Comparison of ENCODE assay signal across 19 cellular contexts in the genomic region with DNA sequence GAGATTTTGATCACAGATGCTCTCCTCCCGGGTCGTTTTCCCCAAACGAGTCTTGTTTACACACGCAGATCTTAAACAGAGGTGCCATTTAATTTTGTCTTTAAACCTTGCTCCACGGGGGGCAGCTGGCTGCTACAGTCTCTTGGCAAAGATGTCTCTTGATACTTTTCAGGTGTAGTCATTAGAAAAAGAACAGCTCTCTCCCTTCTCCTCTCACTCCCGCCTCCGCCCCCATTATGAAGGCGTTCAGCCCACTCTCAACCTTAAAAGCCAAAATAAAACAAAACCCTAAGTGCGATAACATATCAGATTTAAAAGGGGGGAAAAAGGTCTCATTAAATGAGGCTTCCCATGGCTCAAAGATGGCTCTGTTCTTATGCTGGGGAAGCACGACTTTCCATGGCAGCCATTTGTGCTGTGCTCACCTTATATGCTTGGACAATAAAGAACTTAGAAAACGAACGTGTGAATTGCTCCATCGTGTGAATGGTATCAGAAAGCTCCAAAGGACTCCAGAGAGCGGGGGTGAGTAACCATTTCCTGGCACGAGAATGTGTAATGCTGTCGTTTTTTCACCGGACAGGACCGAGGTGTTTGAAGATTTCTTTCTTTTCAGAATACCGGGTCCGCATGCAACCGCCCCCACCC. TPM values are rescaled to one million over a fixed set of nuclear protein-coding genes. Genes with fewer than 3 reads are reported as not detected.
A peak's percentile ranks its signal among the peaks of the same experiment; 100 is the strongest.
DNase-seq lines count a peak whose midpoint lies in the region; ATAC-seq, FAIRE-seq and TF ChIP-seq lines count a peak whose summit lies in the region.
"Had no signal": no experiment of that assay in that cellular context is flagged by ENCODE, and none has a peak within 500 bp of the region (broad histone marks: within the 10 kb centered on the region; RNA-seq: fewer than 3 reads in every experiment).

No MANE protein-coding gene starts in this region.

- peaks cover 21% of the 10 kb centered on the region for H3K4me1 Mint-ChIP-seq in astrocyte (ENCODE audit: low read depth, unreplicated experiment)
- H3K4me1 Mint-ChIP-seq: stimulated activated effector memory CD8-positive, alpha-beta T cell treated with anti-CD3 and anti-CD28 coated beads, Interleukin-12 subunit alpha, Interleukin-12 subunit beta, amount 100 ng/mL, for 72 hours had no signal

- no peaks in the 10 kb centered on the region for H3K79me2 ChIP-seq in astrocyte (ENCODE audit: insufficient read depth, low read length)
- H3K79me2 ChIP-seq in HepG2 (ENCODE audit: insufficient read depth, low read length): no peaks in the 10 kb centered on the region

- TF ChIP-seq EP300 in HepG2 (IDR thresholded peaks at IDR 0.05; ENCODE audit: low read depth in 2 of 2, low read length in 2 of 2) (no peak), HepG2 (CRISPR knock-in tag; IDR thresholded peaks at IDR 0.05; ENCODE audit: borderline replicate concordance) (no peak)

- BruUV-seq in HepG2 (replicated peaks; lab: Mats Ljungman, UMichigan): no TSS peak

- intact Hi-C loops in HepG2 (cut with micrococcal nuclease; ENCODE audit: unreplicated experiment): no loop called here

- WGBS in HepG2 (ENCODE audit: low lambda C conversion rate): 64% methylated on average over 21 of the region's 21 CpGs

- no peak for TF ChIP-seq POLR2A in HepG2 (IDR thresholded peaks at IDR 0.05; ENCODE audit: insufficient read depth in 1 of 2, low read depth in 2 of 2, low read length in 2 of 2)

- no peaks in the 10 kb centered on the region for H3K27me3 Mint-ChIP-seq in astrocyte (ENCODE audit: low read depth, unreplicated experiment)

- no peak for TF ChIP-seq RAD21 in HepG2 (CRISPR knock-in tag; IDR thresholded peaks at IDR 0.05)

- H3K4me2 ChIP-seq in astrocyte (ENCODE audit: low read length) (peak overlapping the region; percentile 71), HepG2 (ENCODE audit: low read depth, low read length) (no peak overlapping the region)

- H3K27ac Mint-ChIP-seq in astrocyte (ENCODE audit: unreplicated experiment): no peak overlapping the region
- H3K27ac Mint-ChIP-seq: stimulated activated effector memory CD8-positive, alpha-beta T cell treated with anti-CD3 and anti-CD28 coated beads, Interleukin-12 subunit alpha, Interleukin-12 subunit beta, amount 100 ng/mL, for 72 hours had no signal

- FAIRE-seq in astrocyte (lab: Jason Lieb, UNC) (no peak), HepG2 (lab: Jason Lieb, UNC) (no peak), HTR-8/SVneo (lab: Jason Lieb, UNC) (no peak)
- FAIRE-seq: A204.1 had no signal

- H3K9ac ChIP-seq in astrocyte (ENCODE audit: low read length) (peak overlapping the region; percentile 29), HepG2 (ENCODE audit: insufficient read depth, low read depth, low read length) (no peak overlapping the region)

- H3K4me3 Mint-ChIP-seq in astrocyte (ENCODE audit: unreplicated experiment): no peak overlapping the region
- H3K4me3 Mint-ChIP-seq: stimulated activated effector memory CD8-positive, alpha-beta T cell treated with anti-CD3 and anti-CD28 coated beads, Interleukin-12 subunit alpha, Interleukin-12 subunit beta, amount 100 ng/mL, for 72 hours had no signal

- ATAC-seq in HepG2: no peak
- ATAC-seq in HG03571 (IDR thresholded peaks at IDR 0.05; ENCODE audit: unreplicated experiment): no peak
- ATAC-seq: left lobe of liver; stimulated activated effector memory CD8-positive, alpha-beta T cell treated with anti-CD3 and anti-CD28 coated beads, Interleukin-12 subunit alpha, Interleukin-12 subunit beta, amount 100 ng/mL, for 72 hours had no signal

- H3K9me3 Mint-ChIP-seq in astrocyte (ENCODE audit: unreplicated experiment): no peaks in the 10 kb centered on the region
- H3K9me3 Mint-ChIP-seq: stimulated activated effector memory CD8-positive, alpha-beta T cell treated with anti-CD3 and anti-CD28 coated beads, Interleukin-12 subunit alpha, Interleukin-12 subunit beta, amount 100 ng/mL, for 72 hours had no signal

- CTCF ChIA-PET in HepG2 (lab: Yijun Ruan, JAX; ENCODE audit: low intra/inter-chr PET ratio, low total read pairs): no interaction called here

- peaks cover 8% of the 10 kb centered on the region for H3K36me3 Mint-ChIP-seq in astrocyte (ENCODE audit: low read depth, unreplicated experiment)
- H3K36me3 Mint-ChIP-seq: stimulated activated effector memory CD8-positive, alpha-beta T cell treated with anti-CD3 and anti-CD28 coated beads, Interleukin-12 subunit alpha, Interleukin-12 subunit beta, amount 100 ng/mL, for 72 hours had no signal

- DNase-seq in NCI-H146 (lab: John Stamatoyannopoulos, UW): peak; percentile 26
- no peak for DNase-seq in NCI-H146 treated with DMSO at 0.1 percent for 48 hours (lab: John Stamatoyannopoulos, UW; ENCODE audit: unreplicated experiment)
- peak; percentile 77 for DNase-seq in astrocyte (ENCODE audit: low read depth)
- DNase-seq in epithelial cell of esophagus (ENCODE audit: low read depth): peak; percentile 60
- peak; percentile 56 for DNase-seq in superior temporal gyrus (ENCODE audit: extremely low spot score)
- DNase-seq in HepG2 (ENCODE audit: low spot score): no peak
- DNase-seq in HTR-8/SVneo (ENCODE audit: insufficient read length, low spot score): no peak
- DNase-seq: activated CD4-positive, CD25-positive, alpha-beta regulatory T cell treated with anti-CD3 and anti-CD28 coated beads, Interleukin-2, amount 50 U/mL, for 72 hours; activated effector memory CD4-positive, alpha-beta T cell treated with anti-CD3 and anti-CD28 coated beads, Interleukin-2, amount 50 U/mL, for 16 hours; effector CD4-positive, alpha-beta T cell; NCI-H510A; upper lobe of left lung had no signal

- H3K36me3 ChIP-seq in astrocyte (ENCODE audit: insufficient read depth, low read length): no peaks in the 10 kb centered on the region
- H3K36me3 ChIP-seq in HepG2 (replicated peaks in 1 of 2; ENCODE audit: control insufficient read depth in 1 of 2, insufficient read depth in 2 of 2, low read length in 2 of 2): no peaks in the 10 kb centered on the region
- H3K36me3 ChIP-seq: spleen, upper lobe of left lung had no signal

- TF ChIP-seq CTCF in astrocyte (IDR thresholded peaks at IDR 0.05; ENCODE audit: insufficient read depth, low read depth, low read length) (no peak), epithelial cell of esophagus (IDR thresholded peaks at IDR 0.05; ENCODE audit: insufficient read depth, low read depth, low read length, missing control alignments) (no peak), HepG2 (CRISPR knock-in tag; IDR thresholded peaks at IDR 0.05) (no peak)

- no peak overlapping the region for H3K4me3 ChIP-seq in astrocyte (ENCODE audit: insufficient read depth, low read depth, low read length)
- no peak overlapping the region for H3K4me3 ChIP-seq in epithelial cell of esophagus (ENCODE audit: low read length)
- no peak overlapping the region for H3K4me3 ChIP-seq in HepG2 (replicated peaks in 1 of 3; ENCODE audit: insufficient read depth in 1 of 3, low read depth in 2 of 3, low read length in 3 of 3)
- H3K4me3 ChIP-seq: spleen, upper lobe of left lung had no signal

- H2AFZ ChIP-seq in astrocyte (ENCODE audit: low read depth, low read length): peak overlapping the region; percentile 32
- no peak overlapping the region for H2AFZ ChIP-seq in HepG2 (ENCODE audit: low read length)

- peak overlapping the region; percentile 44 for H3K27ac ChIP-seq in astrocyte (ENCODE audit: low read depth, low read length)
- no peak overlapping the region for H3K27ac ChIP-seq in HepG2 (ENCODE audit: extremely low read length, insufficient read depth, low read length)
- H3K27ac ChIP-seq: C4-2B, spleen, upper lobe of left lung had no signal

- H3K4me1 ChIP-seq in astrocyte (ENCODE audit: insufficient read depth, low read length) (peaks cover 27% of the 10 kb centered on the region), HepG2 (ENCODE audit: insufficient read depth, low read length) (no peaks in the 10 kb centered on the region)
- H3K4me1 ChIP-seq: spleen, upper lobe of left lung had no signal

- POLR2A ChIA-PET in HepG2 (lab: Yijun Ruan, JAX): no interaction called here

- no peaks in the 10 kb centered on the region for H3K27me3 ChIP-seq in astrocyte (ENCODE audit: insufficient read depth, low read length)
- H3K27me3 ChIP-seq in HepG2 (ENCODE audit: control insufficient read depth in 1 of 2, insufficient read depth in 2 of 2, low read length in 2 of 2): no peaks in the 10 kb centered on the region
- H3K27me3 ChIP-seq: spleen, upper lobe of left lung had no signal

- H3K9me3 ChIP-seq in astrocyte (ENCODE audit: insufficient read depth, low read depth, low read length) (no peaks in the 10 kb centered on the region), HepG2 (ENCODE audit: low read length) (no peaks in the 10 kb centered on the region)
- H3K9me3 ChIP-seq: spleen, upper lobe of left lung had no signal

- H4K20me1 ChIP-seq in astrocyte (ENCODE audit: insufficient read depth, low read length) (no peaks in the 10 kb centered on the region), HepG2 (ENCODE audit: insufficient read depth, low read length) (no peaks in the 10 kb centered on the region)

- in situ Hi-C loops in HepG2 (cut with HindIII; ENCODE audit: extremely low pct_ligation_motif_present, low pct_unique_long_range_greater_than_20kb): no loop called here

TF ChIP-seq in HepG2, 621 proteins besides CTCF, POLR2A, EP300 and RAD21 (continues in another document):
- no peak for TF ChIP-seq TAF1 (CRISPR knock-in tag; IDR thresholded peaks at IDR 0.05)

RNA-seq across cellular contexts. Expression of a gene that starts 26.5 kb away (rescaled TPM):
- total RNA-seq in astrocyte: 9.3 TPM in 2 replicates
- 0.24 and 0.53 TPM in 2 replicates for total RNA-seq in HepG2 (2016; rRNA removed; fragmentation: Illumina TruSeq; extraction: Trizol)
- not detected in 2 replicates for total RNA-seq in HepG2 (2016; cell fraction: cytosol; rRNA removed; fragmentation: Illumina TruSeq; extraction: Trizol; ENCODE audit: low read depth)
- total RNA-seq in HepG2 (2016; cell fraction: insoluble cytoplasmic fraction; rRNA removed; fragmentation: Illumina TruSeq; extraction: Trizol): 0.16 and 0.37 TPM in 2 replicates
- 0.10 and 0.15 TPM in 2 replicates for total RNA-seq in HepG2 (2016; cell fraction: membrane; rRNA removed; fragmentation: Illumina TruSeq; extraction: Trizol)
- 0.19 and 0.25 TPM in 2 replicates for total RNA-seq in HepG2 (2016; cell fraction: nucleus; rRNA removed; fragmentation: Illumina TruSeq; extraction: Trizol)
- polyA plus RNA-seq in HepG2 (2011; rRNA removed): 0.46 and 0.52 TPM in 2 replicates
- polyA plus RNA-seq in HepG2 (2011; cell fraction: cytosol; rRNA removed): 0.58 and 0.77 TPM in 2 replicates
- polyA plus RNA-seq in HepG2 (2011; cell fraction: nucleus; rRNA removed): 0.24 and 0.72 TPM in 2 replicates
- polyA plus RNA-seq in HepG2 (2012): 0.30 and 0.51 TPM in 2 replicates
- 0.07 and 0.14 TPM in 2 replicates for polyA plus RNA-seq in HepG2 (2016; cell fraction: cytosol; fragmentation: Illumina TruSeq; extraction: Trizol; ENCODE audit: low read depth)
- polyA plus RNA-seq in HepG2 (2016; cell fraction: insoluble cytoplasmic fraction; fragmentation: Illumina TruSeq; extraction: Trizol; ENCODE audit: low read depth): 0.40 and 0.56 TPM in 2 replicates
- 0.20 and 0.35 TPM in 2 replicates for polyA plus RNA-seq in HepG2 (2016; cell fraction: membrane; fragmentation: Illumina TruSeq; extraction: Trizol; ENCODE audit: low read depth)
- 1.8 and 2.0 TPM in 2 replicates for polyA plus RNA-seq in HepG2 (2016; cell fraction: nucleus; fragmentation: Illumina TruSeq; extraction: Trizol; ENCODE audit: insufficient read depth, low read depth)
- polyA minus RNA-seq in HepG2 (2011; rRNA and poly(A)+ RNA removed; ENCODE audit: low replicate concordance): 0.96 and 1.9 TPM in 2 replicates
- 0.44 and 0.59 TPM in 2 replicates for polyA minus RNA-seq in HepG2 (2011; cell fraction: cytosol; rRNA and poly(A)+ RNA removed)
- 0.26 and 0.75 TPM in 2 replicates for polyA minus RNA-seq in HepG2 (2011; cell fraction: nucleus; rRNA and poly(A)+ RNA removed)
- total RNA-seq: T-helper 2 cell treated with Interferon-gamma antibody and Interleukin-4, amounts not matched to agents 100 ng/mL and 5 ng/mL, for 36 hours had no signal

Comparison
In these comparisons a context has a peak if more than half of its experiments do, and no peak if none do; other contexts are left out.
1. DNase-seq: peak in NCI-H146 (single experiment), astrocyte (single experiment), epithelial cell of esophagus (single experiment) and superior temporal gyrus (single experiment); none in NCI-H146 treated with DMSO at 0.1 percent for 48 hours (single experiment), HepG2 (single experiment) and HTR-8/SVneo (single experiment).